In the genomic region with DNA sequence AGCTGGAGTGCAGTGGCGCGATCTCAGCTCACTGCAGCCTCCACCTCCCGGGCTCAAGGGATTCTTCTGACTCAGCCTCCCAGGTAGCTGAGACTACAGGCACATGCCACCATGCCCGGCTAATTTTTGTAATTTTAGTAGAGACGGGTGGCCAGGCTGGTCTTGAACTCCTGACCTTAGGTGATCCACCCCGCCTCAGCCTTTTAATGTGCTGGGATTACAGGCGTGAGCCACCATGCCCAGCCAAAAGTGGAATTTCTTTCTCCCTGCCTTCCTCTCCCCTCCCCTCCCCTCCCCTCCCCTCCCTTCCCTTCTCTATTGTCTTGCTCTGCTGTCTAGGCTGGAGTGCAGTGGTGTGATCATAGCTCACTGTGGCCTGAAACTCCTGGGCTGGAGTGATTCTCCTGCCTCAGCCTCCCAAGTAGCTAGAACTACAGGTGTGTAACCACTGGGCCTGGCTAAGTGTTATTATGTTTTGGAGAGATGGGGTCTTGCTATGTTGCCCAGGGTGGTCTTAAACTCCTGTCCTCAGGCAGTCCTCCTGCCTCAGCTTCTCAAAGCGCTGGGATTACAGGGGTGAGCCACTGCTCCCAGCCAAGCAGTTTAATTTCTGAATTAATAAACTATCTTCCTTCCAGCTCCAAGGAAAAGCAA, we compare ENCODE assay signal across 10 cellular contexts. TPM values are rescaled to one million over a fixed set of nuclear protein-coding genes. Genes with fewer than 3 reads are reported as not detected.
A peak's percentile ranks its signal among the peaks of the same experiment; 100 is the strongest.
DNase-seq lines count a peak whose midpoint lies in the region; ATAC-seq, FAIRE-seq and TF ChIP-seq lines count a peak whose summit lies in the region.
"Had no signal": no experiment of that assay in that cellular context is flagged by ENCODE, and none has a peak within 500 bp of the region (broad histone marks: within the 10 kb centered on the region; RNA-seq: fewer than 3 reads in every experiment).

No MANE protein-coding gene starts in this region.

- H3K27me3 ChIP-seq in ovary = no peaks in the 10 kb centered on the region
- H3K27me3 ChIP-seq: neutrophil had no signal

- no peak for ATAC-seq in activated CD8-positive, alpha-beta memory T cell treated with anti-CD3 and anti-CD28 coated beads, Interleukin-2, amount 10 ng/mL, durations not matched to agents 7 days and 5 days
- no peak for ATAC-seq in activated naive CD8-positive, alpha-beta T cell treated with anti-CD3 and anti-CD28 coated beads, Interleukin-2, amount 50 U/mL, for 24 hours

- H3K36me3 Mint-ChIP-seq in activated CD8-positive, alpha-beta memory T cell treated with anti-CD3 and anti-CD28 coated beads, Interleukin-2, amount 10 ng/mL, durations not matched to agents 7 days and 5 days = no peaks in the 10 kb centered on the region
- no peaks in the 10 kb centered on the region for H3K36me3 Mint-ChIP-seq in activated naive CD8-positive, alpha-beta T cell treated with anti-CD3 and anti-CD28 coated beads, Interleukin-2, amount 50 U/mL, for 24 hours (ENCODE audit: low read depth)

- H3K36me3 ChIP-seq in ovary = no peaks in the 10 kb centered on the region
- H3K36me3 ChIP-seq: neutrophil had no signal

- H3K4me3 Mint-ChIP-seq in activated CD8-positive, alpha-beta memory T cell treated with anti-CD3 and anti-CD28 coated beads, Interleukin-2, amount 10 ng/mL, durations not matched to agents 7 days and 5 days = no peak overlapping the region
- H3K4me3 Mint-ChIP-seq in activated naive CD8-positive, alpha-beta T cell treated with anti-CD3 and anti-CD28 coated beads, Interleukin-2, amount 50 U/mL, for 24 hours = no peak overlapping the region

- peaks cover 2% of the 10 kb centered on the region for H3K4me1 ChIP-seq in ovary (ENCODE audit: insufficient read depth)

- H3K9me3 Mint-ChIP-seq in activated CD8-positive, alpha-beta memory T cell treated with anti-CD3 and anti-CD28 coated beads, Interleukin-2, amount 10 ng/mL, durations not matched to agents 7 days and 5 days (ENCODE audit: low read depth) = no peaks in the 10 kb centered on the region
- H3K9me3 Mint-ChIP-seq in activated naive CD8-positive, alpha-beta T cell treated with anti-CD3 and anti-CD28 coated beads, Interleukin-2, amount 50 U/mL, for 24 hours = no peaks in the 10 kb centered on the region

- H3K27me3 Mint-ChIP-seq in activated CD8-positive, alpha-beta memory T cell treated with anti-CD3 and anti-CD28 coated beads, Interleukin-2, amount 10 ng/mL, durations not matched to agents 7 days and 5 days = no peaks in the 10 kb centered on the region
- H3K27me3 Mint-ChIP-seq in activated naive CD8-positive, alpha-beta T cell treated with anti-CD3 and anti-CD28 coated beads, Interleukin-2, amount 50 U/mL, for 24 hours = no peaks in the 10 kb centered on the region

- no peak for TF ChIP-seq CTCF in ovary (IDR thresholded peaks at IDR 0.05)

- intact Hi-C loops in ovary (cut with DNase I) = loop anchor here in 3 of 4 donors (5.0 to 10.0 kb wide), 2 partner anchors 90 to 92 kb away; no protein-coding TSS in a partner anchor

- H3K27ac ChIP-seq in substantia nigra (ENCODE audit: low read depth, low read length, poor library complexity, severe bottlenecking) = peak overlapping the region; percentile 1
- H3K27ac ChIP-seq in ovary = peak overlapping the region in 1 of 2 donors; percentile 11
- H3K27ac ChIP-seq: neutrophil had no signal

- no peak for FAIRE-seq in GM12892 (lab: Jason Lieb, UNC)

- DNase-seq in activated CD8-positive, alpha-beta memory T cell treated with anti-CD3 and anti-CD28 coated beads, Interleukin-2, amount 10 ng/mL, durations not matched to agents 7 days and 5 days = no peak
- no peak for DNase-seq in activated CD8-positive, alpha-beta memory T cell treated with anti-CD3 and anti-CD28 coated beads, Interleukin-2, amount 50 U/mL, for 48 hours
- DNase-seq in activated naive CD8-positive, alpha-beta T cell treated with anti-CD3 and anti-CD28 coated beads, Interleukin-2, amount 50 U/mL, for 24 hours = no peak
- peak; percentile 33 to 63 for DNase-seq in lung microvascular endothelial cell (ENCODE audit: low read depth in 2 of 2)
- DNase-seq in substantia nigra (lab: John Stamatoyannopoulos, UW) = peak in 1 of 49 donors; percentile 22
- DNase-seq in medulla oblongata (ENCODE audit: extremely low spot score) = no peak
- no peak for DNase-seq in GM12892 (ENCODE audit: insufficient read length)
- no peak for DNase-seq in ovary
- DNase-seq: NCI-H1417 treated with DMSO at 0.1 percent for 48 hours had no signal

- no peak for TF ChIP-seq EP300 in ovary (IDR thresholded peaks at IDR 0.05)

- no peak overlapping the region for H3K4me3 ChIP-seq in ovary

- peak overlapping the region; percentile 99 for H3K27ac Mint-ChIP-seq in activated CD8-positive, alpha-beta memory T cell treated with anti-CD3 and anti-CD28 coated beads, Interleukin-2, amount 10 ng/mL, durations not matched to agents 7 days and 5 days
- H3K27ac Mint-ChIP-seq in activated naive CD8-positive, alpha-beta T cell treated with anti-CD3 and anti-CD28 coated beads, Interleukin-2, amount 50 U/mL, for 24 hours = peak overlapping the region; percentile 97

- TF ChIP-seq POLR2A in GM12892 (IDR thresholded peaks at IDR 0.05; ENCODE audit: low read depth, low read length) (no peak), ovary (IDR thresholded peaks at IDR 0.05) (no peak)

- H3K9me3 ChIP-seq in ovary = no peaks in the 10 kb centered on the region
- H3K9me3 ChIP-seq: neutrophil had no signal

- 73 to 82% (median 77%) methylated on average over 8 of the region's 8 CpGs for WGBS in ovary, 3 donors

- CTCF ChIA-PET in activated CD8-positive, alpha-beta memory T cell treated with anti-CD3 and anti-CD28 coated beads, Interleukin-2, amount 10 ng/mL, durations not matched to agents 7 days and 5 days (lab: Charles Lee) = interaction anchor here (0.7 to 11.6 kb wide), 8 partner anchors 11 to 95 kb away, joined by 3 to 245 read pairs (median 48); a partner anchor contains a TSS

- H3K4me1 Mint-ChIP-seq in activated CD8-positive, alpha-beta memory T cell treated with anti-CD3 and anti-CD28 coated beads, Interleukin-2, amount 10 ng/mL, durations not matched to agents 7 days and 5 days = peaks cover 80% of the 10 kb centered on the region
- peaks cover 85% of the 10 kb centered on the region for H3K4me1 Mint-ChIP-seq in activated naive CD8-positive, alpha-beta T cell treated with anti-CD3 and anti-CD28 coated beads, Interleukin-2, amount 50 U/mL, for 24 hours

RNA-seq across cellular contexts. Expression of a gene that starts 10.0 kb away (rescaled TPM):
- 100 to 1,000 TPM; 319 to 488 TPM for total RNA-seq in activated CD8-positive, alpha-beta memory T cell treated with anti-CD3 and anti-CD28 coated beads, Interleukin-2, amount 10 ng/mL, durations not matched to agents 7 days and 5 days
- total RNA-seq in lung microvascular endothelial cell (292 and 392 TPM in 2 replicates), ovary (100 to 1,000 TPM; 212 to 331 (median 269) TPM)
- 93.7 TPM for polyA plus RNA-seq in GM12892 (2012; ENCODE audit: missing spikeins)
- 100 to 1,000 TPM in 1 of 2 donors, 10 to 100 TPM in 1; 93.6 to 198 TPM for polyA plus RNA-seq in ovary

Comparison
In these comparisons a context has a peak if more than half of its experiments do, and no peak if none do; other contexts are left out.
1. DNase-seq: peak in lung microvascular endothelial cell (2 of 2); none in activated CD8-positive, alpha-beta memory T cell treated with anti-CD3 and anti-CD28 coated beads, Interleukin-2, amount 10 ng/mL, durations not matched to agents 7 days and 5 days (single experiment), activated CD8-positive, alpha-beta memory T cell treated with anti-CD3 and anti-CD28 coated beads, Interleukin-2, amount 50 U/mL, for 48 hours (single experiment), activated naive CD8-positive, alpha-beta T cell treated with anti-CD3 and anti-CD28 coated beads, Interleukin-2, amount 50 U/mL, for 24 hours (single experiment), medulla oblongata (single experiment), GM12892 (single experiment) and ovary (0 of 5).